In genomic region chr5:89268460-89268859, GRCh38 we compare ENCODE assay signal across 19 cellular contexts.
A peak's percentile ranks its signal among the peaks of the same experiment; 100 is the strongest.
DNase-seq lines count a peak whose midpoint lies in the region; ATAC-seq and TF ChIP-seq lines count a peak whose summit lies in the region.
"Had no signal": no experiment of that assay in that cellular context is flagged by ENCODE, and none has a peak within 500 bp of the region (broad histone marks: within the 10 kb centered on the region; RNA-seq: fewer than 3 reads in every experiment).

No MANE protein-coding gene starts in this region.

- H3K4me3 Mint-ChIP-seq in activated B cell treated with CpG ODN at 0.5 μM for 24 hours, result peak overlapping the region; percentile 50
- H3K4me3 Mint-ChIP-seq: neural crest cell had no signal

- peak overlapping the region; percentile 92 for H3K27ac Mint-ChIP-seq in activated B cell treated with CpG ODN at 0.5 μM for 24 hours

- H3K36me3 ChIP-seq in hepatocyte (replicated peaks; ENCODE audit: insufficient read depth, low read depth) (no peaks in the 10 kb centered on the region), gastrocnemius medialis (no peaks in the 10 kb centered on the region), psoas muscle (ENCODE audit: insufficient read depth in 1 of 2, low read depth in 1 of 2) (no peaks in the 10 kb centered on the region)
- H3K36me3 ChIP-seq: heart right ventricle, MG63, sigmoid colon, stomach had no signal

- no peak overlapping the region for H3K4me2 ChIP-seq in hepatocyte

- no peaks in the 10 kb centered on the region for H3K9me2 ChIP-seq in hepatocyte (replicated peaks; ENCODE audit: insufficient read depth)

- H3K4me1 ChIP-seq in hepatocyte (ENCODE audit: insufficient read depth), result no peaks in the 10 kb centered on the region
- H3K4me1 ChIP-seq in gastrocnemius medialis, result peaks cover 5 to 9% of the 10 kb centered on the region in 2 donors
- H3K4me1 ChIP-seq in psoas muscle, result peaks cover 13% of the 10 kb centered on the region
- H3K4me1 ChIP-seq: sigmoid colon, stomach had no signal

- CTCF ChIA-PET in activated B cell treated with CpG ODN at 0.5 μM for 24 hours (lab: Charles Lee), result interaction anchor here (0.8 to 1.5 kb wide), 3 partner anchors 46 to 540 kb away, joined by 3 to 4 read pairs (median 3); no protein-coding TSS in a partner anchor

- no peaks in the 10 kb centered on the region for H3K79me2 ChIP-seq in hepatocyte

- H3K9me3 Mint-ChIP-seq in activated B cell treated with CpG ODN at 0.5 μM for 24 hours, result no peaks in the 10 kb centered on the region
- H3K9me3 Mint-ChIP-seq: neural crest cell had no signal

- DNase-seq in HT-29 (ENCODE audit: low spot score) (peak; percentile 16), activated B cell treated with CpG ODN at 0.5 μM for 24 hours (no peak), pons (ENCODE audit: low spot score) (peak; percentile 60), hepatocyte (ENCODE audit: low spot score) (no peak), gastrocnemius medialis (no peak), psoas muscle (no peak), NCI-H2081 (lab: John Stamatoyannopoulos, UW) (no peak)
- DNase-seq: activated CD4-positive, CD25-positive, alpha-beta regulatory T cell; central memory CD4-positive, alpha-beta T cell; heart right ventricle; left ventricle myocardium superior; MG63; NCI-H2171; sigmoid colon; stomach had no signal

- H3K27ac ChIP-seq in hepatocyte (no peak overlapping the region), gastrocnemius medialis (no peak overlapping the region), psoas muscle (no peak overlapping the region)
- H3K27ac ChIP-seq: C4-2B, heart right ventricle, sigmoid colon, SK-N-MC, stomach had no signal

- peaks cover 78% of the 10 kb centered on the region for H3K4me1 Mint-ChIP-seq in activated B cell treated with CpG ODN at 0.5 μM for 24 hours
- H3K4me1 Mint-ChIP-seq: neural crest cell had no signal

- no peak for TF ChIP-seq POLR2A in gastrocnemius medialis (IDR thresholded peaks at IDR 0.05)

- no peaks in the 10 kb centered on the region for H4K20me1 ChIP-seq in hepatocyte (ENCODE audit: insufficient read depth, poor library complexity, severe bottlenecking)

- ATAC-seq in GM18867 (IDR thresholded peaks at IDR 0.05; ENCODE audit: unreplicated experiment), result peak; percentile 26
- ATAC-seq in activated B cell treated with CpG ODN at 0.5 μM for 24 hours (ENCODE audit: low read depth), result peak; percentile 27
- no peak for ATAC-seq in gastrocnemius medialis
- no peak for ATAC-seq in psoas muscle
- ATAC-seq: left ventricle myocardium superior had no signal

- H3K9me3 ChIP-seq in hepatocyte (ENCODE audit: low read depth), result no peaks in the 10 kb centered on the region
- H3K9me3 ChIP-seq in gastrocnemius medialis, result no peaks in the 10 kb centered on the region
- H3K9me3 ChIP-seq in psoas muscle, result no peaks in the 10 kb centered on the region
- H3K9me3 ChIP-seq: heart right ventricle, MG63, sigmoid colon, stomach had no signal

- no peak for TF ChIP-seq CTCF in activated B cell treated with CpG ODN at 0.5 μM for 24 hours (IDR thresholded peaks at IDR 0.05)
- no peak for TF ChIP-seq CTCF in hepatocyte (IDR thresholded peaks at IDR 0.05; ENCODE audit: poor library complexity)
- TF ChIP-seq CTCF in gastrocnemius medialis (IDR thresholded peaks at IDR 0.05 in 4 of 5, conservative IDR thresholded peaks at IDR 0.05 in 1 of 5), result no peak
- TF ChIP-seq CTCF in psoas muscle (IDR thresholded peaks at IDR 0.05), result no peak

- no peak overlapping the region for H2AFZ ChIP-seq in hepatocyte

- in situ Hi-C loops in gastrocnemius medialis (cut with MboI; ENCODE audit: low sequenced_read_pairs in 4 of 4), result no loop called here

- H3K27me3 ChIP-seq in hepatocyte (no peaks in the 10 kb centered on the region), gastrocnemius medialis (no peaks in the 10 kb centered on the region), psoas muscle (ENCODE audit: insufficient read depth in 3 of 3, low read length in 2 of 3) (no peaks in the 10 kb centered on the region)
- H3K27me3 ChIP-seq: heart right ventricle, MG63, sigmoid colon, stomach had no signal

- WGBS in hepatocyte (ENCODE audit: low lambda C conversion rate, missing lambda C conversion rate), result 75% methylated on average over 4 of the region's 4 CpGs
- WGBS in psoas muscle, 3 donors, result 82 to 85% (median 84%) methylated on average over 4 of the region's 4 CpGs

- intact Hi-C loops in activated B cell treated with CpG ODN at 0.5 μM for 24 hours (cut with micrococcal nuclease), result loop anchor here (5.0 kb wide), 2 partner anchors 34 to 464 kb away; no protein-coding TSS in a partner anchor
- intact Hi-C loops in gastrocnemius medialis (cut with DNase I; ENCODE audit: low total_unique reads), result no loop called here
- intact Hi-C loops in psoas muscle (cut with DNase I), result no loop called here

- H3K27me3 Mint-ChIP-seq in activated B cell treated with CpG ODN at 0.5 μM for 24 hours, result no peaks in the 10 kb centered on the region

- H3K4me3 ChIP-seq in hepatocyte (no peak overlapping the region), gastrocnemius medialis (no peak overlapping the region), psoas muscle (no peak overlapping the region)
- H3K4me3 ChIP-seq: heart right ventricle, MG63, sigmoid colon, SK-N-MC, stomach had no signal

- H3K36me3 Mint-ChIP-seq in activated B cell treated with CpG ODN at 0.5 μM for 24 hours (ENCODE audit: low read depth), result no peaks in the 10 kb centered on the region

- POLR2A ChIA-PET in activated B cell treated with CpG ODN at 0.5 μM for 24 hours (lab: Charles Lee), result interaction anchor here (1.1 to 2.6 kb wide), 5 partner anchors 10 to 536 kb away, joined by 5 to 17 read pairs (median 6); partner anchors contain the start of gene MEF2C

Comparison
In these comparisons a context has a peak if more than half of its experiments do, and no peak if none do; other contexts are left out.
1. ATAC-seq: peak in GM18867 (single experiment) and activated B cell treated with CpG ODN at 0.5 μM for 24 hours (single experiment); none in gastrocnemius medialis (0 of 2) and psoas muscle (0 of 4).
2. DNase-seq: peak in HT-29 (single experiment) and pons (single experiment); none in activated B cell treated with CpG ODN at 0.5 μM for 24 hours (single experiment), hepatocyte (single experiment), gastrocnemius medialis (0 of 2), psoas muscle (0 of 2) and NCI-H2081 (0 of 2).